In the genomic region with DNA sequence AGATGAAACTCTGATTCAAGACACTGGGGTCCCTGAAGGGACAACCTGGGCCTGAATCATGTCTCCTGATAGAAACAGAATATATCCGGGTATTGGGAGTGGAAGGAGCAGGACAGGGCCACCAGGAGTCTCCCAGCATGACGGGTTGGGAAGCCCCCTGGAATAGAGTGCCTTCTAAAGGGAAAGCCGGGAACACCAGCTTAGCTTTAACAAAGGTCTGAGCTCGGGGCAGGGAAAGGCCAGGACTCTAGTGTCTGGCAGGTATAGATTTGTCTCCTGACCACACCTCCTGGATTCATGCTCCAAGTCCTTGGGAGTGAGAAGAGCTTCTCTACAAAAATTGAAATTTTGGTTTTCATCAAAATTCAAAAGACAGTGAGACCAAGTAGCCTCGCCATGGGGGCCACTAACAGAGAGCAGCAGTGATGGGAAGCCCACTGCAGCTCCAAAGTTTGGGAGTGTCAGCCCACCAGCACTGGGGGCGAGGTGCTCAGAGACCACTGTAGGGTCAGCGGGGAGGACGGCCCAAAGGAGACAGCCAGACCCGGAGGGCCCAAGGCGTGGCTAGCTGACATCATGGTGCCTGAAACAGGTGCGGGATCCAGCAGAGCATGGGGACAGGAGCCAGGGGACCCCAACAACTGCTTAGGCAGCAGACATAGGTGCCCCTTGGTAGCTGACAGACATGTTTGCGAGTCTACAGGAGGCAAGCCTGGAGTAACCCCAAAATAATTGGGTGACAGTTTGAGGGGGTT, we compare ENCODE assay signal across 18 cellular contexts.
"Had no signal": no experiment of that assay in that cellular context is flagged by ENCODE, and none has a peak within 500 bp of the region (broad histone marks: within the 10 kb centered on the region; RNA-seq: fewer than 3 reads in every experiment).

No MANE protein-coding gene starts in this region.

- H3K4me1 ChIP-seq: gastroesophageal sphincter, pancreas had no signal

- H3K27me3 Mint-ChIP-seq: activated naive CD8-positive, alpha-beta T cell had no signal

- H3K9me3 ChIP-seq: gastroesophageal sphincter, heart right ventricle, pancreas had no signal

- H3K4me3 Mint-ChIP-seq: activated naive CD8-positive, alpha-beta T cell; brain; neural crest cell; stimulated activated memory B cell treated with anti-CD40 and anti-IgM and Interleukin-4, amounts not matched to agents 10 μg/mL and 1 μg/mL and 100 μg/mL, for 72 hours had no signal

- H3K9me3 Mint-ChIP-seq: neural crest cell; stimulated activated memory B cell treated with anti-CD40 and anti-IgM and Interleukin-4, amounts not matched to agents 10 μg/mL and 1 μg/mL and 100 μg/mL, for 72 hours had no signal

- ATAC-seq: gastroesophageal sphincter; heart right ventricle; left colon; pancreas; stimulated activated memory B cell treated with anti-CD40 and anti-IgM and Interleukin-4, amounts not matched to agents 10 μg/mL and 1 μg/mL and 100 μg/mL, for 72 hours had no signal

- H3K27ac Mint-ChIP-seq: activated naive CD8-positive, alpha-beta T cell; brain; stimulated activated memory B cell treated with anti-CD40 and anti-IgM and Interleukin-4, amounts not matched to agents 10 μg/mL and 1 μg/mL and 100 μg/mL, for 72 hours had no signal

- H3K36me3 ChIP-seq: gastroesophageal sphincter, heart right ventricle, pancreas had no signal

- H3K27ac ChIP-seq: gastroesophageal sphincter, heart right ventricle, pancreas had no signal

- H3K4me1 Mint-ChIP-seq: stimulated activated memory B cell treated with anti-CD40 and anti-IgM and Interleukin-4, amounts not matched to agents 10 μg/mL and 1 μg/mL and 100 μg/mL, for 72 hours had no signal

- DNase-seq: activated CD4-positive, alpha-beta T cell treated with anti-CD3 and anti-CD28 coated beads, Interleukin-2, amount 50 U/mL, for 1 hour; activated CD8-positive, alpha-beta memory T cell treated with anti-CD3 and anti-CD28 coated beads for 24 hours; activated gamma-delta T cell; activated T-cell treated with anti-CD3 and anti-CD28 coated beads for 4 hours; dermis blood vessel endothelial cell; erythroblast; heart right ventricle; stimulated activated CD4-positive, alpha-beta T cell treated with anti-CD3 and anti-CD28 coated beads, Interleukin-2, amount 100 ng/mL, for 48 hours; substantia nigra; trophoblast cell had no signal

- H3K4me3 ChIP-seq: gastroesophageal sphincter, heart right ventricle, lung, pancreas had no signal

- H3K36me3 Mint-ChIP-seq: activated naive CD8-positive, alpha-beta T cell; brain; stimulated activated memory B cell treated with anti-CD40 and anti-IgM and Interleukin-4, amounts not matched to agents 10 μg/mL and 1 μg/mL and 100 μg/mL, for 72 hours had no signal
